In genomic region chr18:22932885-22933205, GRCh38 we compare ENCODE assay signal across 8 cellular contexts. TPM values are rescaled to one million over a fixed set of nuclear protein-coding genes. Genes with fewer than 3 reads are reported as not detected.
DNase-seq lines count a peak whose midpoint lies in the region; ATAC-seq and TF ChIP-seq lines count a peak whose summit lies in the region.

No MANE protein-coding gene starts in this region.

- ATAC-seq in GM19452 (IDR thresholded peaks at IDR 0.05; ENCODE audit: unreplicated experiment) (peak; percentile 37), HG03469 (IDR thresholded peaks at IDR 0.05; ENCODE audit: unreplicated experiment) (peak; percentile 15), left colon (peak; percentile 35)

- H3K4me1 ChIP-seq in adrenal gland (replicated peaks in 1 of 2) (peaks cover 0 to 7% of the 10 kb centered on the region in 2 donors), tibial artery (peaks cover 0 to 7% (median 3%) of the 10 kb centered on the region in 4 donors)

- WGBS in adrenal gland, 4 donors, result 0 to 2% (median 1%) methylated on average over 8 to 17 of the region's 17 CpGs

- peak overlapping the region; percentile 86 for H3K27ac ChIP-seq in C4-2B
- peak overlapping the region; percentile 73 to 99 (median 96) for H3K27ac ChIP-seq in adrenal gland
- H3K27ac ChIP-seq in tibial artery, result peak overlapping the region; percentile 91 to 97

- no peak for DNase-seq in adrenal gland
- DNase-seq in left colon, result no peak
- DNase-seq in tibial artery, result no peak
- DNase-seq in globus pallidus (ENCODE audit: low spot score), result no peak
- DNase-seq in NCI-H226, result no peak

- TF ChIP-seq POLR2A in adrenal gland (IDR thresholded peaks at IDR 0.05), result no peak

- no peaks in the 10 kb centered on the region for H3K27me3 ChIP-seq in adrenal gland
- H3K27me3 ChIP-seq in tibial artery, result no peaks in the 10 kb centered on the region

- intact Hi-C loops in adrenal gland (cut with DNase I), result loop anchor here (5.0 to 10.0 kb wide), 2 partner anchors 49 to 52 kb away; no protein-coding TSS in a partner anchor
- intact Hi-C loops in left colon (cut with DNase I, micrococcal nuclease), result loop anchor here in 1 of 2 donors (5.0 kb wide), 1 partner anchor 49 kb away; no protein-coding TSS in a partner anchor
- intact Hi-C loops in tibial artery (cut with DNase I; ENCODE audit: low total_unique reads), result loop anchor here (5.0 to 10.0 kb wide), 2 partner anchors 482 to 654 kb away; partner anchors contain the start of gene NPC1

- H3K36me3 ChIP-seq in adrenal gland (replicated peaks in 1 of 2), result no peaks in the 10 kb centered on the region
- H3K36me3 ChIP-seq in tibial artery, result peaks cover 0 to 1% (median 0%) of the 10 kb centered on the region in 3 donors

- peak overlapping the region; percentile 73 to 86 (median 82) for H3K4me3 ChIP-seq in adrenal gland
- H3K4me3 ChIP-seq in tibial artery, result peak overlapping the region; percentile 72 to 83

- TF ChIP-seq CTCF in C4-2B (conservative IDR thresholded peaks at IDR 0.05), result no peak
- TF ChIP-seq CTCF in adrenal gland (IDR thresholded peaks at IDR 0.05), result peak in 1 of 6 experiments; percentile 2
- TF ChIP-seq CTCF in tibial artery (IDR thresholded peaks at IDR 0.05), result no peak

- no peaks in the 10 kb centered on the region for H3K9me3 ChIP-seq in adrenal gland (replicated peaks in 1 of 3)
- no peaks in the 10 kb centered on the region for H3K9me3 ChIP-seq in tibial artery

RNA-seq across cellular contexts. Expression of gene RBBP8, which starts 0.3 kb away (rescaled TPM):
- total RNA-seq in adrenal gland (10 to 100 TPM in 7 of 8 donors, 1 to 10 TPM in 1; 8.0 to 27.6 (median 14.7) TPM), left colon (10 to 100 TPM; 22.0 to 22.7 TPM)
- polyA plus RNA-seq in adrenal gland, result 10 to 100 TPM; 11.6 to 34.7 (median 31.6) TPM
